25 cellular contexts compared by ENCODE assay signal in the genomic region with DNA sequence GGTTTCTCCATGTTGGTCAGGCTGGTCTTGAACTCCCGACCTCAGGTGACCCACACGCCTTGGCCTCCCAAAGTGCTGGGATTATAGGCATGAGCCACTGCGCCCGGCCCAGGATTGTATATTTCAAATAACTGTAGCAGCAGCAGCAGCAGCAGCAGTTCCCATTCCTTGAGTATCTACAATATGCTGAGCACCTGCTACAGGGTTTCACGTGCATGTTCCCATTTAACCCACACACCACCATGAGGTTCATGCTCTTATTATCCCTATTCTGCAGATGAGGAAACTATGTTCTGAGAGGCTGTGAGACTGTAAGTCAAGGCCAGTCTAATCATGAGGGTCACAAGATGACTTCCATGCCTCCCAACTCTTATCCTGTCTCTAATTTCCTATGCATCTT.
"Had no signal": no experiment of that assay in that cellular context is flagged by ENCODE, and none has a peak within 500 bp of the region (broad histone marks: within the 10 kb centered on the region; RNA-seq: fewer than 3 reads in every experiment).

No MANE protein-coding gene starts in this region.

- ATAC-seq: esophagus mucosa, foreskin keratinocyte, gastroesophageal sphincter, heart left ventricle, left colon, left lung, left ventricle myocardium superior, lower lobe of right lung, mucosa of descending colon had no signal

- DNase-seq: dermis blood vessel endothelial cell; dorsolateral prefrontal cortex; effector CD4-positive, alpha-beta T cell; effector memory CD4-positive, alpha-beta T cell; erythroblast; heart left ventricle; hypothalamus; immature natural killer cell; islet precursor cell; kidney; kidney glomerular epithelial cell; left colon; left lung; left ventricle myocardium superior; lower lobe of right lung; mesenchymal stem cell; mucosa of descending colon; naive B cell had no signal

- H3K9me3 ChIP-seq: gastroesophageal sphincter, heart left ventricle, lower lobe of right lung, mucosa of descending colon had no signal

- H3K36me3 Mint-ChIP-seq: mesothelial cell of epicardium, naive B cell had no signal

- H3K27me3 Mint-ChIP-seq: naive B cell had no signal

- H3K27ac ChIP-seq: coronary artery, dorsolateral prefrontal cortex, epithelial cell of prostate, foreskin keratinocyte, gastroesophageal sphincter, heart left ventricle, hepatocyte, left lung, lower lobe of right lung had no signal

- H3K4me3 Mint-ChIP-seq: immature natural killer cell, mesothelial cell of epicardium, naive B cell had no signal

- H3K9me3 Mint-ChIP-seq: immature natural killer cell had no signal

- H3K4me1 Mint-ChIP-seq: immature natural killer cell had no signal

- H3K27ac Mint-ChIP-seq: immature natural killer cell, mesothelial cell of epicardium had no signal
